ENCODE assay signal across 1 cellular context in the genomic region with DNA sequence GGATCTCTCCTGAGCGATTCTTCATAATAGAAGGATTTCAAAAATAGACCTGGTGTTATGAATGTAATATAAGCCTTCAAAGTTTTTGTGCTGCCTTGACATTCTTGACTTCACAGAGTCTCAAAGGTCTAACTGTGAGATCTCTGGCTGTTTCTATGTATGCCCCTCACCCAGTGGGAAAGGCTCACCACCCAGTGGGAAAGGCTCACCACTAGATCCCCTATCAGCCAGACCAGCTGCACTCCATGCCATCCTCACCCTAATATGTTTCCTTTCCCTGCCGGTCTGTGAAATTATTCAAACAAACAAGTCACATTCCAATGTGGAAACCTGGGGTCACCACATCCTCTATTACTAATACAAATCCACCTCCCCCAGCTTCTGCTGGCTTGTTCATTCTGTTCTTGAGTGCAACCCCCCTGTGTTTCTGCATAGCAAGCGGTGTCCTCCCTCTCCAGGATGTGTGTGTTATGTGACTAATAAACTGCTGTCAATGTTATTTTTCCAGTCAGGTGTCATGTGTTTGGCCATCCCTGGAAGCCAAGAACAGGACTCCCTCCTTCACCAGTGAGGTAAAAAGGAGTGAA.
TF ChIP-seq lines count a peak whose summit lies in the region.

No MANE protein-coding gene starts in this region.

TF ChIP-seq in SK-N-SH, 30 proteins besides CTCF, POLR2A, EP300 and RAD21 (continued from another document):
- no peak for TF ChIP-seq ZBTB33 (IDR thresholded peaks at IDR 0.05; ENCODE audit: borderline replicate concordance, low read depth)
